17 cellular contexts compared by ENCODE assay signal in the genomic region with DNA sequence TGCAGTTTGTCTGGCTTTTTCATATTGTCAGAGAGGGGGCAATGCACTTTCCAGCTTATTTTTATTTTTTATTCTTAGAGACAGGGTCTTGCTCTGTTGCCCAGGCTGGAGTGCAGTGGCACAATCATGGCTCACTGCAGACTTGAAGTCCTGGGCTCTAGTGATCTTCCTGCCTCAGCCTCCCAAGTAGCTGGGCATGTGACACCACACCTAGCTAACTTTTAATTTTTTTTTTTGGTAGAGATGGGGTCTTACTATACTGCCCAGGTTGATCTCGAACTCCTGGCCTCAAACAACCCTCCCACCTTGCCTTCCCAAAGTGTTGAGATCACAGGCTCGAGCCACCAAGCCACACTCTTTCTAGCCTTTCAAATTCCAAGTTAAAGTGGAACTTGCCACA. TPM values are rescaled to one million over a fixed set of nuclear protein-coding genes. Genes with fewer than 3 reads are reported as not detected.
A peak's percentile ranks its signal among the peaks of the same experiment; 100 is the strongest.
DNase-seq lines count a peak whose midpoint lies in the region; ATAC-seq, FAIRE-seq and TF ChIP-seq lines count a peak whose summit lies in the region.
"Had no signal": no experiment of that assay in that cellular context is flagged by ENCODE, and none has a peak within 500 bp of the region (broad histone marks: within the 10 kb centered on the region; RNA-seq: fewer than 3 reads in every experiment).

No MANE protein-coding gene starts in this region.

- H3K23ac ChIP-seq in trophoblast cell (ENCODE audit: low read length) = no peak overlapping the region

- no peak for TF ChIP-seq RAD21 in K562 (CRISPR knock-in tag; conservative IDR thresholded peaks at IDR 0.05 in 1 of 2, IDR thresholded peaks at IDR 0.05 in 1 of 2)

- H2BK120ac ChIP-seq in trophoblast cell (ENCODE audit: insufficient read depth, low read length, poor library complexity) = no peak overlapping the region

- no peak overlapping the region for H4K91ac ChIP-seq in trophoblast cell (ENCODE audit: low read depth, low read length)

- peak overlapping the region; percentile 96 for H3K27ac Mint-ChIP-seq in GM23338
- H3K27ac Mint-ChIP-seq: CD14-positive monocyte; CD8-positive, alpha-beta memory T cell had no signal

- H2BK5ac ChIP-seq in trophoblast cell (ENCODE audit: low read depth, low read length, poor library complexity) = peak overlapping the region; percentile 24

- intact Hi-C loops in K562 (cut with micrococcal nuclease) = no loop called here

- no peaks in the 10 kb centered on the region; the same call in 1 of the 2 replicates for H3K79me2 ChIP-seq in GM23338 (replicated peaks; ENCODE audit: insufficient read depth)
- no peaks in the 10 kb centered on the region for H3K79me2 ChIP-seq in K562 (ENCODE audit: control insufficient read depth, insufficient read depth, low read length)
- no peaks in the 10 kb centered on the region for H3K79me2 ChIP-seq in trophoblast cell (ENCODE audit: control insufficient read depth, insufficient read depth, low read length, poor library complexity)

- no peaks in the 10 kb centered on the region for H4K20me1 ChIP-seq in GM23338 (replicated peaks; ENCODE audit: insufficient read depth)
- no peaks in the 10 kb centered on the region for H4K20me1 ChIP-seq in K562 (replicated peaks; ENCODE audit: control insufficient read depth, insufficient read depth, low read length)

- H3K27me3 Mint-ChIP-seq in GM23338 (ENCODE audit: insufficient read depth, low read depth, poor library complexity) = peaks cover 21% of the 10 kb centered on the region

- no TSS peak for BruUV-seq in K562 (replicated peaks; lab: Mats Ljungman, UMichigan)

- no peak for TF ChIP-seq CTCF in GM23338 (conservative IDR thresholded peaks at IDR 0.05; ENCODE audit: low read depth in 2 of 2)
- TF ChIP-seq CTCF in K562 (IDR thresholded peaks at IDR 0.05 in 2 of 3, conservative IDR thresholded peaks at IDR 0.05 in 1 of 3; ENCODE audit: insufficient read depth in 2 of 3, low read depth in 1 of 3, low read length in 3 of 3) = no peak

- 47% methylated on average over 2 of the region's 2 CpGs for WGBS in K562 (ENCODE audit: insufficient coverage, low coverage, missing lambda C conversion rate)
- WGBS in trophoblast cell (ENCODE audit: extremely low coverage, insufficient coverage, insufficient read length) = no CpG with 5 or more reads among the region's 2 CpGs

- no peak overlapping the region for H3K14ac ChIP-seq in trophoblast cell (ENCODE audit: low read length)

- TF ChIP-seq POLR2A in K562 (conservative IDR thresholded peaks at IDR 0.05) = no peak

- H3K4me1 ChIP-seq in GM23338 (ENCODE audit: insufficient read depth) (peaks cover 52% of the 10 kb centered on the region), K562 (replicated peaks in 1 of 2; ENCODE audit: control insufficient read depth in 2 of 2, insufficient read depth in 2 of 2, low read length in 2 of 2) (peaks cover 0 to 5% of the 10 kb centered on the region in 2 experiments; a peak in 3 of 5 replicates), iPS-18a (ENCODE audit: control insufficient read depth, low read depth, low read length) (peaks cover 26% of the 10 kb centered on the region), trophoblast cell (ENCODE audit: control insufficient read depth in 1 of 2, insufficient read depth in 2 of 2, low read length in 2 of 2) (peaks cover 14 to 21% of the 10 kb centered on the region in 2 experiments)
- H3K4me1 ChIP-seq: Caco-2 had no signal

- ATAC-seq in GM23338 = no peak
- no peak for ATAC-seq in K562
- ATAC-seq in HG03457 (IDR thresholded peaks at IDR 0.05; ENCODE audit: unreplicated experiment) = no peak
- no peak for ATAC-seq in HG03469 (IDR thresholded peaks at IDR 0.05; ENCODE audit: unreplicated experiment)
- ATAC-seq: HepG2 had no signal

- H3K4ac ChIP-seq in trophoblast cell (ENCODE audit: low read depth, low read length) = no peak overlapping the region

- no peak overlapping the region for H4K8ac ChIP-seq in trophoblast cell (ENCODE audit: low read depth, low read length)

- H2BK12ac ChIP-seq in trophoblast cell (ENCODE audit: low read length) = no peak overlapping the region

- no peak overlapping the region for H4K12ac ChIP-seq in trophoblast cell (ENCODE audit: low read depth, low read length)

- H3K18ac ChIP-seq in trophoblast cell (ENCODE audit: low read length) = no peak overlapping the region

- in situ Hi-C loops in K562 (cut with MboI) = no loop called here

- no peaks in the 10 kb centered on the region; the same call in 1 of the 3 replicates for H3K9me3 Mint-ChIP-seq in GM23338
- H3K9me3 Mint-ChIP-seq: CD8-positive, alpha-beta memory T cell had no signal

- H3K9me3 ChIP-seq in K562 (replicated peaks; ENCODE audit: control insufficient read depth, insufficient read depth, low read depth, low read length) (no peaks in the 10 kb centered on the region), iPS-18a (ENCODE audit: control insufficient read depth, low read depth, low read length) (no peaks in the 10 kb centered on the region), trophoblast cell (ENCODE audit: insufficient read depth, low read depth, low read length) (no peaks in the 10 kb centered on the region)
- H3K9me3 ChIP-seq: Caco-2, HAP-1 had no signal

- H3K36me3 ChIP-seq in GM23338 (ENCODE audit: insufficient read depth) (no peaks in the 10 kb centered on the region), K562 (ENCODE audit: control insufficient read depth, insufficient read depth, low read length) (no peaks in the 10 kb centered on the region), iPS-18a (ENCODE audit: control insufficient read depth, low read depth, low read length) (no peaks in the 10 kb centered on the region), trophoblast cell (ENCODE audit: control insufficient read depth in 1 of 2, insufficient read depth in 2 of 2, low read length in 2 of 2) (no peaks in the 10 kb centered on the region)
- H3K36me3 ChIP-seq: HAP-1 had no signal

- no peak overlapping the region for H3K4me2 ChIP-seq in GM23338
- H3K4me2 ChIP-seq in K562 (ENCODE audit: insufficient read depth, low read length) = no peak overlapping the region
- no peak overlapping the region for H3K4me2 ChIP-seq in trophoblast cell (ENCODE audit: low read length)

- DNase-seq in GM23338 (ENCODE audit: low spot score) (peak; percentile 49), K562 (ENCODE audit: extremely low read depth in 1 of 4, low spot score in 3 of 4) (no peak), trophoblast cell (no peak), D341Med (ENCODE audit: low spot score) (no peak), ecto neural progenitor cell (ENCODE audit: low spot score) (no peak)
- DNase-seq: Caco-2; CD8-positive, alpha-beta memory T cell; DMS53; GF-D8 had no signal

- CTCF ChIA-PET in K562 (lab: Yijun Ruan, JAX; ENCODE audit: low intra/inter-chr PET ratio) = no interaction called here

- H2AFZ ChIP-seq in GM23338 (no peak overlapping the region), K562 (ENCODE audit: low read depth, low read length) (no peak overlapping the region), trophoblast cell (ENCODE audit: insufficient read depth, low read length, poor library complexity) (no peak overlapping the region)

- no peak for TF ChIP-seq EP300 in K562 (IDR thresholded peaks at IDR 0.05; ENCODE audit: low read length)

- no peak for FAIRE-seq in K562 (lab: Jason Lieb, UNC)
- FAIRE-seq: HepG2 had no signal

- H3K27me3 ChIP-seq in GM23338 (ENCODE audit: insufficient read depth) (no peaks in the 10 kb centered on the region), K562 (ENCODE audit: control insufficient read depth in 2 of 2, insufficient read depth in 2 of 2, low read length in 2 of 2) (no peaks in the 10 kb centered on the region), iPS-18a (ENCODE audit: control insufficient read depth, insufficient read depth, low read length) (no peaks in the 10 kb centered on the region), trophoblast cell (ENCODE audit: insufficient read depth, low read length) (no peaks in the 10 kb centered on the region)

- H3K4me3 ChIP-seq in GM23338 (no peak overlapping the region), K562 (no peak overlapping the region), iPS-18a (ENCODE audit: low read length) (no peak overlapping the region), trophoblast cell (ENCODE audit: low read depth, low read length) (no peak overlapping the region)
- H3K4me3 ChIP-seq: HAP-1 had no signal

- no peaks in the 10 kb centered on the region for H3K9me1 ChIP-seq in K562 (ENCODE audit: control insufficient read depth, insufficient read depth, low read length)

- no peak overlapping the region for H2AK5ac ChIP-seq in trophoblast cell (ENCODE audit: low read length)

- H3K36me3 Mint-ChIP-seq in GM23338 (ENCODE audit: low read depth) = 0 out of 3 replicates have a peak, but pooled peaks cover 4% of the 10 kb centered on the region
- H3K36me3 Mint-ChIP-seq: CD14-positive monocyte; CD8-positive, alpha-beta memory T cell had no signal

- H3K9me2 ChIP-seq in GM23338 (ENCODE audit: insufficient read depth) = no peaks in the 10 kb centered on the region

- peaks cover 15% of the 10 kb centered on the region for H3F3A ChIP-seq in GM23338 (replicated peaks; ENCODE audit: low read depth)

- peaks cover 55% of the 10 kb centered on the region for H3K4me1 Mint-ChIP-seq in GM23338
- H3K4me1 Mint-ChIP-seq: CD8-positive, alpha-beta memory T cell had no signal

- H3K27ac ChIP-seq in GM23338 (ENCODE audit: low read depth) (peak overlapping the region; percentile 87), K562 (ENCODE audit: extremely low read depth, low read depth, low read length) (no peak overlapping the region), iPS-18a (ENCODE audit: low read length) (peak overlapping the region; percentile 79), trophoblast cell (ENCODE audit: low read depth, low read length) (no peak overlapping the region)
- H3K27ac ChIP-seq: 22Rv1 had no signal

- no peak overlapping the region for H3K4me3 Mint-ChIP-seq in GM23338
- H3K4me3 Mint-ChIP-seq: CD14-positive monocyte; CD8-positive, alpha-beta memory T cell had no signal

- no peak overlapping the region for H3K9ac ChIP-seq in K562 (ENCODE audit: insufficient read depth in 1 of 2, low read depth in 2 of 2, low read length in 2 of 2)
- no peak overlapping the region for H3K9ac ChIP-seq in iPS-18a (ENCODE audit: low read length)
- no peak overlapping the region for H3K9ac ChIP-seq in trophoblast cell (ENCODE audit: low read length)

- H3K79me1 ChIP-seq in trophoblast cell (ENCODE audit: low read length) = peaks cover 20% of the 10 kb centered on the region

- POLR2A ChIA-PET in K562 (lab: Yijun Ruan, JAX) = interaction anchor here (1.1 kb wide), 1 partner anchor 10 kb away, joined by 5 read pairs; no protein-coding TSS in a partner anchor

RNA-seq across cellular contexts. Expression of a gene that starts 3.9 kb away (rescaled TPM):
- total RNA-seq in GM23338 (2014; rRNA removed; shearing (Covaris generic)) = 6.0 and 7.5 TPM in 2 replicates
- polyA plus RNA-seq in GM23338 (2016; fragmentation: Nextera tagmentation; extraction: Ambion mirVana) = 3.8 and 4.2 TPM in 2 replicates
- 0.12 and 0.63 TPM in 2 replicates for total RNA-seq in K562 (2011; cell fraction: chromatin; rRNA removed; ENCODE audit: low replicate concordance)
- total RNA-seq in K562 (2011; cell fraction: nucleolus; rRNA removed) = 0.39 TPM in 1 of 2 replicates, not detected in the other
- total RNA-seq in K562 (2011; cell fraction: nucleoplasm; rRNA removed) = 1.2 TPM in 1 of 2 replicates, not detected in the other
- total RNA-seq in K562 (2014; rRNA removed) = 0.04 and 0.14 TPM in 2 replicates
- total RNA-seq in K562 (2014; rRNA removed; fragmentation: Illumina TruSeq; extraction: Trizol) = 0.11 and 0.26 TPM in 2 replicates
- 0.23 and 0.47 TPM in 2 replicates for total RNA-seq in K562 (2015; rRNA removed; fragmentation: Illumina TruSeq; extraction: Trizol)
- total RNA-seq in K562 (2021) = 0.40 TPM in 1 of 2 replicates, not detected in the other
- 0.01 and 0.04 TPM in 2 replicates for polyA plus RNA-seq in K562 (2011; rRNA removed)
- polyA plus RNA-seq in K562 (2011; cell fraction: cytosol; rRNA removed) = 0.03 and 0.06 TPM in 2 replicates
- polyA plus RNA-seq in K562 (2011; cell fraction: nucleus; rRNA removed) = 0.06 and 0.11 TPM in 2 replicates
- 0.07 and 0.20 TPM in 2 replicates for polyA plus RNA-seq in K562 (2012)
- polyA plus RNA-seq in K562 (2014; fragmentation: Illumina TruSeq; extraction: Trizol) = 0.07 and 0.13 TPM in 2 replicates
- under 1 TPM; 0.04 to 0.14 TPM for polyA plus RNA-seq in K562 (2014; fragmentation: Nextera tagmentation; extraction: Ambion mirVana)
- 0.04 and 0.11 TPM in 2 replicates for polyA plus RNA-seq in K562 (2014; rRNA removed)
- 0.06 and 0.07 TPM in 2 replicates for polyA minus RNA-seq in K562 (2011; rRNA and poly(A)+ RNA removed)
- polyA minus RNA-seq in K562 (2011; cell fraction: cytosol; rRNA and poly(A)+ RNA removed) = not detected in 2 replicates
- not detected in 2 replicates for polyA minus RNA-seq in K562 (2011; cell fraction: nucleus; rRNA and poly(A)+ RNA removed)
- polyA plus RNA-seq in trophoblast cell (2013) = 2.9 and 3.1 TPM in 2 replicates
- total RNA-seq: Caco-2; CD8-positive, alpha-beta memory T cell; HepG2 had no signal
- polyA plus RNA-seq: BJ; CD14-positive monocyte; CD8-positive, alpha-beta memory T cell; HepG2 had no signal

Comparison
In these comparisons a context has a peak if more than half of its experiments do, and no peak if none do; other contexts are left out.
1. H3K27ac ChIP-seq: peak in GM23338 (single experiment) and iPS-18a (single experiment); none in K562 (single experiment) and trophoblast cell (single experiment).